16 cellular contexts compared by ENCODE assay signal in genomic region chr4:54819044-54819443, GRCh38.
"Had no signal": no experiment of that assay in that cellular context is flagged by ENCODE, and none has a peak within 500 bp of the region (broad histone marks: within the 10 kb centered on the region; RNA-seq: fewer than 3 reads in every experiment).

No MANE protein-coding gene starts in this region.

- FAIRE-seq: TTC549 had no signal

- ATAC-seq: activated CD4-positive, CD25-positive, alpha-beta regulatory T cell treated with anti-CD3 and anti-CD28 coated beads, Interleukin-2, amount 50 U/mL, for 24 hours; mucosa of descending colon; naive thymus-derived CD8-positive, alpha-beta T cell had no signal

- H3K36me3 ChIP-seq: ascending aorta, cardiac muscle cell, esophagus squamous epithelium, neutrophil, stomach had no signal

- H3K4me3 ChIP-seq: ascending aorta, cardiac muscle cell, esophagus squamous epithelium, mucosa of descending colon, stomach had no signal

- DNase-seq: activated CD4-positive, alpha-beta T cell treated with anti-CD3 and anti-CD28 coated beads, Interleukin-2, amount 50 U/mL, for 4 hours; activated T-cell treated with anti-CD3 and anti-CD28 coated beads, Interleukin-2, amount 50 U/mL, for 48 hours; esophagus squamous epithelium; foreskin fibroblast; glutamatergic neuron; immature natural killer cell; mucosa of descending colon; naive thymus-derived CD8-positive, alpha-beta T cell; stimulated activated CD4-positive, alpha-beta T cell treated with anti-CD3 and anti-CD28 coated beads, Interleukin-15, amount 100 ng/mL, for 24 hours; stimulated activated CD4-positive, alpha-beta T cell treated with anti-CD3 and anti-CD28 coated beads, Interleukin-4, amount 100 ng/mL, for 24 hours; stomach had no signal

- H3K27me3 ChIP-seq: ascending aorta, cardiac muscle cell, esophagus squamous epithelium, neutrophil, stomach had no signal

- H3K27ac ChIP-seq: ascending aorta, cardiac muscle cell, neutrophil, stomach had no signal

- H3K4me1 ChIP-seq: ascending aorta, stomach had no signal

- H3K9me3 ChIP-seq: ascending aorta, esophagus squamous epithelium, mucosa of descending colon, neutrophil had no signal
